Comparison of ENCODE assay signal across 21 cellular contexts in the genomic region with DNA sequence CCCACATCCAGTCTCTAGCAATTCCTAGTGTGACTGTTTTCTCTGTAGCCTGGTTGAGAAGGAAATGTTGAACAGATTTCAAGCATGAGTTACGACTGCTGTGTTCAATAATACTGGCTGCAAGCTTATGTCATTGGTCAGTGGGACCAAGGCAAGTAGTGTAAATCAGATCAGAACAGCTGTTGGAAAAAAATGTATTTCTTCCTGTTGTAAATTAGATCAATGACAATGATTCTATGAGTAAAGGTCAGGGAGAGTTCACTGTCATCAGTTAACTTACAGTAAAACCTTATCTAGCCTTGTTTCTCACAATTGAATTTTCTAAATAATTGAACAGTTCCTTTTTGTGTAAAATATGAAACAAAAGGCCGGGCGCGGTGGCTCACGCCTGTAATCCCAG. TPM values are rescaled to one million over a fixed set of nuclear protein-coding genes. Genes with fewer than 3 reads are reported as not detected.
A peak's percentile ranks its signal among the peaks of the same experiment; 100 is the strongest.
DNase-seq lines count a peak whose midpoint lies in the region; ATAC-seq and TF ChIP-seq lines count a peak whose summit lies in the region.
"Had no signal": no experiment of that assay in that cellular context is flagged by ENCODE, and none has a peak within 500 bp of the region (broad histone marks: within the 10 kb centered on the region; RNA-seq: fewer than 3 reads in every experiment).

No MANE protein-coding gene starts in this region.

- H3K27ac ChIP-seq in right cardiac atrium (ENCODE audit: low read length) (peak overlapping the region; percentile 57), heart left ventricle (peak overlapping the region in 1 of 12 donors; percentile 34)
- H3K27ac ChIP-seq: ovary had no signal

- H3K4me3 Mint-ChIP-seq in glutamatergic neuron (ENCODE audit: unreplicated experiment) = no peak overlapping the region
- H3K4me3 Mint-ChIP-seq: CD8-positive, alpha-beta T cell; natural killer cell treated with Interleukin-12 subunit alpha and Interleukin-12 subunit beta and Interleukin-15 and Interleukin-18, amount 100 ng/mL, for 72 hours had no signal

- H3K4me3 ChIP-seq in right cardiac atrium (ENCODE audit: low read length) (no peak overlapping the region), heart left ventricle (no peak overlapping the region)
- H3K4me3 ChIP-seq: heart right ventricle, left lung, ovary had no signal

- DNase-seq in right cardiac atrium = no peak
- no peak for DNase-seq in heart left ventricle
- DNase-seq in lung microvascular endothelial cell (ENCODE audit: low read depth in 2 of 2) = peak; percentile 5 to 78
- no peak for DNase-seq in SKM-1 (lab: John Stamatoyannopoulos, UW; ENCODE audit: unreplicated experiment)
- no peak for DNase-seq in glutamatergic neuron
- no peak for DNase-seq in GM13977 (ENCODE audit: low spot score)
- DNase-seq: activated CD4-positive, CD25-positive, alpha-beta regulatory T cell treated with anti-CD3 and anti-CD28 coated beads, Interleukin-2, amount 50 U/mL, for 72 hours; activated effector memory CD4-positive, alpha-beta T cell treated with Interleukin-2 at 50 U/mL for 16 hours; CD8-positive, alpha-beta T cell; heart right ventricle; left lung; midbrain; NCI-H1105 treated with DMSO at 0.1 percent for 48 hours; NCI-H510A; ovary; stimulated activated CD8-positive, alpha-beta memory T cell treated with anti-CD3 and anti-CD28 coated beads, Interleukin-4, amount 100 ng/mL, for 48 hours; substantia nigra had no signal

- 90% methylated on average over 5 of the region's 5 CpGs for WGBS in right cardiac atrium
- WGBS in heart left ventricle, 4 donors = 90 to 92% (median 91%) methylated on average over 5 of the region's 5 CpGs

- ATAC-seq in right cardiac atrium = no peak
- no peak for ATAC-seq in heart left ventricle
- no peak for ATAC-seq in SK-N-SH treated with all-trans-retinoic acid at 6 μM for 48 hours
- ATAC-seq: CD8-positive, alpha-beta T cell; heart right ventricle; left lung; natural killer cell treated with Interleukin-12 subunit alpha and Interleukin-12 subunit beta and Interleukin-15 and Interleukin-18, amount 100 ng/mL, for 72 hours; Panc1; sciatic nerve had no signal

- no peak for TF ChIP-seq POLR2A in heart left ventricle (IDR thresholded peaks at IDR 0.05)

- H3K27me3 ChIP-seq in right cardiac atrium (ENCODE audit: control insufficient read depth, insufficient read depth) = no peaks in the 10 kb centered on the region
- no peaks in the 10 kb centered on the region for H3K27me3 ChIP-seq in heart left ventricle
- H3K27me3 ChIP-seq: heart right ventricle, left lung, ovary had no signal

- H3K4me1 Mint-ChIP-seq in glutamatergic neuron (ENCODE audit: low read depth, unreplicated experiment) = no peaks in the 10 kb centered on the region

- no peak overlapping the region for H3K27ac Mint-ChIP-seq in glutamatergic neuron (ENCODE audit: unreplicated experiment)
- H3K27ac Mint-ChIP-seq: CD8-positive, alpha-beta T cell; natural killer cell treated with Interleukin-12 subunit alpha and Interleukin-12 subunit beta and Interleukin-15 and Interleukin-18, amount 100 ng/mL, for 72 hours had no signal

- peaks cover 1% of the 10 kb centered on the region for H3K27me3 Mint-ChIP-seq in glutamatergic neuron (ENCODE audit: unreplicated experiment)
- H3K27me3 Mint-ChIP-seq: natural killer cell treated with Interleukin-12 subunit alpha and Interleukin-12 subunit beta and Interleukin-15 and Interleukin-18, amount 100 ng/mL, for 72 hours had no signal

- H3K4me1 ChIP-seq in right cardiac atrium (ENCODE audit: control insufficient read depth, insufficient read depth, low read length) (peaks cover 8% of the 10 kb centered on the region), heart left ventricle (peaks cover 4 to 81% (median 39%) of the 10 kb centered on the region in 12 donors)

- H3K9me3 ChIP-seq in right cardiac atrium (ENCODE audit: control insufficient read depth, low read length) (no peaks in the 10 kb centered on the region), heart left ventricle (no peaks in the 10 kb centered on the region)
- H3K9me3 ChIP-seq: heart right ventricle, left lung, ovary had no signal

- H3K9me3 Mint-ChIP-seq in glutamatergic neuron (ENCODE audit: unreplicated experiment) = no peaks in the 10 kb centered on the region
- H3K9me3 Mint-ChIP-seq: CD8-positive, alpha-beta T cell; natural killer cell treated with Interleukin-12 subunit alpha and Interleukin-12 subunit beta and Interleukin-15 and Interleukin-18, amount 100 ng/mL, for 72 hours had no signal

- no peaks in the 10 kb centered on the region for H3K36me3 Mint-ChIP-seq in glutamatergic neuron (ENCODE audit: unreplicated experiment)
- H3K36me3 Mint-ChIP-seq: natural killer cell treated with Interleukin-12 subunit alpha and Interleukin-12 subunit beta and Interleukin-15 and Interleukin-18, amount 100 ng/mL, for 72 hours had no signal

- intact Hi-C loops in right cardiac atrium (cut with DNase I) = no loop called here
- intact Hi-C loops in heart left ventricle (cut with DNase I) = loop anchor here in 1 of 10 donors (10.0 kb wide), 1 partner anchor 1201 kb away; no protein-coding TSS in a partner anchor

- TF ChIP-seq CTCF in heart left ventricle (IDR thresholded peaks at IDR 0.05) = no peak
- no peak for TF ChIP-seq CTCF in glutamatergic neuron (IDR thresholded peaks at IDR 0.05; ENCODE audit: partially characterized antibody, unreplicated experiment)
- TF ChIP-seq CTCF in GM13977 (IDR thresholded peaks at IDR 0.05; ENCODE audit: extremely low read depth, insufficient read depth, missing control alignments) = no peak

- in situ Hi-C loops in GM13977 (cut with MboI; ENCODE audit: low pct_unique_long_range_greater_than_20kb, low sequenced_read_pairs, unreplicated experiment) = no loop called here

- peaks cover 0 to 45% (median 9%) of the 10 kb centered on the region in 9 donors for H3K36me3 ChIP-seq in heart left ventricle
- H3K36me3 ChIP-seq: ovary had no signal

TF ChIP-seq in SK-N-SH treated with all-trans-retinoic acid at 6 μM for 48 hours, 23 proteins besides CTCF, POLR2A, EP300 and RAD21 (continues in another document):
- TF ChIP-seq GLIS3 (CRISPR knock-in tag; IDR thresholded peaks at IDR 0.05) = 0 out of 2 replicates have a peak, but pooled peaks have one; percentile 48
- TF ChIP-seq, protein P1, sequence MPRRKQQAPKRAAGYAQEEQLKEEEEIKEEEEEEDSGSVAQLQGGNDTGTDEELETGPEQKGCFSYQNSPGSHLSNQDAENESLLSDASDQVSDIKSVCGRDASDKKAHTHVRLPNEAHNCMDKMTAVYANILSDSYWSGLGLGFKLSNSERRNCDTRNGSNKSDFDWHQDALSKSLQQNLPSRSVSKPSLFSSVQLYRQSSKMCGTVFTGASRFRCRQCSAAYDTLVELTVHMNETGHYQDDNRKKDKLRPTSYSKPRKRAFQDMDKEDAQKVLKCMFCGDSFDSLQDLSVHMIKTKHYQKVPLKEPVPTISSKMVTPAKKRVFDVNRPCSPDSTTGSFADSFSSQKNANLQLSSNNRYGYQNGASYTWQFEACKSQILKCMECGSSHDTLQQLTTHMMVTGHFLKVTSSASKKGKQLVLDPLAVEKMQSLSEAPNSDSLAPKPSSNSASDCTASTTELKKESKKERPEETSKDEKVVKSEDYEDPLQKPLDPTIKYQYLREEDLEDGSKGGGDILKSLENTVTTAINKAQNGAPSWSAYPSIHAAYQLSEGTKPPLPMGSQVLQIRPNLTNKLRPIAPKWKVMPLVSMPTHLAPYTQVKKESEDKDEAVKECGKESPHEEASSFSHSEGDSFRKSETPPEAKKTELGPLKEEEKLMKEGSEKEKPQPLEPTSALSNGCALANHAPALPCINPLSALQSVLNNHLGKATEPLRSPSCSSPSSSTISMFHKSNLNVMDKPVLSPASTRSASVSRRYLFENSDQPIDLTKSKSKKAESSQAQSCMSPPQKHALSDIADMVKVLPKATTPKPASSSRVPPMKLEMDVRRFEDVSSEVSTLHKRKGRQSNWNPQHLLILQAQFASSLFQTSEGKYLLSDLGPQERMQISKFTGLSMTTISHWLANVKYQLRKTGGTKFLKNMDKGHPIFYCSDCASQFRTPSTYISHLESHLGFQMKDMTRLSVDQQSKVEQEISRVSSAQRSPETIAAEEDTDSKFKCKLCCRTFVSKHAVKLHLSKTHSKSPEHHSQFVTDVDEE (CRISPR knock-in tag; IDR thresholded peaks at IDR 0.05) = peak; percentile 89
- no peak for TF ChIP-seq RARB (CRISPR knock-in tag; IDR thresholded peaks at IDR 0.05)
- TF ChIP-seq, protein P2, sequence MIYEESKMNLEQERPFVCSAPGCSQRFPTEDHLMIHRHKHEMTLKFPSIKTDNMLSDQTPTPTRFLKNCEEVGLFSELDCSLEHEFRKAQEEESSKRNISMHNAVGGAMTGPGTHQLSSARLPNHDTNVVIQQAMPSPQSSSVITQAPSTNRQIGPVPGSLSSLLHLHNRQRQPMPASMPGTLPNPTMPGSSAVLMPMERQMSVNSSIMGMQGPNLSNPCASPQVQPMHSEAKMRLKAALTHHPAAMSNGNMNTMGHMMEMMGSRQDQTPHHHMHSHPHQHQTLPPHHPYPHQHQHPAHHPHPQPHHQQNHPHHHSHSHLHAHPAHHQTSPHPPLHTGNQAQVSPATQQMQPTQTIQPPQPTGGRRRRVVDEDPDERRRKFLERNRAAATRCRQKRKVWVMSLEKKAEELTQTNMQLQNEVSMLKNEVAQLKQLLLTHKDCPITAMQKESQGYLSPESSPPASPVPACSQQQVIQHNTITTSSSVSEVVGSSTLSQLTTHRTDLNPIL (CRISPR knock-in tag; IDR thresholded peaks at IDR 0.05; ENCODE audit: low read depth) = peak; percentile 51; the same call in 1 of the 2 replicates
- TF ChIP-seq TCF4 (CRISPR knock-in tag; IDR thresholded peaks at IDR 0.05; ENCODE audit: borderline replicate concordance) = peak; percentile 88
- no peak for TF ChIP-seq ARNTL (CRISPR knock-in tag; IDR thresholded peaks at IDR 0.05; ENCODE audit: borderline replicate concordance, low read depth)
- no peak for TF ChIP-seq ZFP3 (CRISPR knock-in tag; IDR thresholded peaks at IDR 0.05)
- no peak for TF ChIP-seq CSDC2 (CRISPR knock-in tag; IDR thresholded peaks at IDR 0.05)
- TF ChIP-seq ESRRG (CRISPR knock-in tag; IDR thresholded peaks at IDR 0.05) = no peak
- no peak for TF ChIP-seq SNAI2 (CRISPR knock-in tag; IDR thresholded peaks at IDR 0.05)
- TF ChIP-seq ISL1 (CRISPR knock-in tag; IDR thresholded peaks at IDR 0.05) = peak; percentile 60

RNA-seq across cellular contexts. Expression of a gene that starts 6.7 kb away (rescaled TPM):
- 10 to 100 TPM; 13.5 to 17.8 (median 14.2) TPM for total RNA-seq in right cardiac atrium
- polyA plus RNA-seq in right cardiac atrium = 27.3 TPM
- 10 to 100 TPM in 8 of 9 donors, 1 to 10 TPM in 1; 8.7 to 48.3 (median 19.7) TPM for total RNA-seq in heart left ventricle
- 10 to 100 TPM; 16.7 to 60.9 TPM for polyA plus RNA-seq in heart left ventricle
- total RNA-seq in lung microvascular endothelial cell = 5.2 and 12.5 TPM in 2 replicates
- 1.8 TPM for total RNA-seq in glutamatergic neuron (ENCODE audit: unreplicated experiment)

Comparison
In these comparisons a context has a peak if more than half of its experiments do, and no peak if none do; other contexts are left out.
1. DNase-seq: peak in lung microvascular endothelial cell (2 of 2); none in right cardiac atrium (0 of 3), heart left ventricle (0 of 5), SKM-1 (single experiment), glutamatergic neuron (single experiment) and GM13977 (single experiment).